In genomic region chr7:25750738-25751529, GRCh38 we compare ENCODE assay signal across 13 cellular contexts.
DNase-seq lines count a peak whose midpoint lies in the region; ATAC-seq and TF ChIP-seq lines count a peak whose summit lies in the region.
"Had no signal": no experiment of that assay in that cellular context is flagged by ENCODE, and none has a peak within 500 bp of the region (broad histone marks: within the 10 kb centered on the region; RNA-seq: fewer than 3 reads in every experiment).

No MANE protein-coding gene starts in this region.

- H3K9me3 ChIP-seq in fibroblast of lung (ENCODE audit: control insufficient read depth, insufficient read depth, low read depth, low read length), result no peaks in the 10 kb centered on the region
- H3K9me3 ChIP-seq in neuronal stem cell (replicated peaks in 1 of 2; ENCODE audit: control insufficient read depth in 2 of 2, insufficient read depth in 1 of 2, low read depth in 1 of 2, low read length in 2 of 2), result no peaks in the 10 kb centered on the region

- no peak overlapping the region for H3K23ac ChIP-seq in neuronal stem cell (ENCODE audit: low read depth, low read length, poor library complexity)

- no peaks in the 10 kb centered on the region for H3K36me3 ChIP-seq in fibroblast of lung (ENCODE audit: control insufficient read depth, insufficient read depth, low read length)
- no peaks in the 10 kb centered on the region for H3K36me3 ChIP-seq in neuronal stem cell (replicated peaks in 1 of 2; ENCODE audit: control insufficient read depth in 2 of 2, insufficient read depth in 2 of 2, low read length in 2 of 2)
- H3K36me3 ChIP-seq in urinary bladder (ENCODE audit: insufficient read depth), result no peaks in the 10 kb centered on the region

- no peak overlapping the region for H2AK5ac ChIP-seq in neuronal stem cell (ENCODE audit: low read depth, low read length)

- H2BK120ac ChIP-seq in neuronal stem cell (ENCODE audit: low read depth, low read length), result no peak overlapping the region

- H2BK5ac ChIP-seq in neuronal stem cell (ENCODE audit: low read length), result no peak overlapping the region

- WGBS in neuronal stem cell (ENCODE audit: extremely low coverage in 2 of 2, insufficient read length in 2 of 2, insufficient replicate concordance in 1 of 2), 2 donors, result no CpG with 5 or more reads among the region's 14 CpGs
- 44% methylated on average over 14 of the region's 14 CpGs for WGBS in urinary bladder

- no peak overlapping the region for H3K14ac ChIP-seq in neuronal stem cell (ENCODE audit: low read length)

- no peaks in the 10 kb centered on the region for H3K27me3 ChIP-seq in fibroblast of lung (ENCODE audit: control insufficient read depth, insufficient read depth, low read length)
- H3K27me3 ChIP-seq in neuronal stem cell (ENCODE audit: control insufficient read depth in 3 of 3, insufficient read depth in 3 of 3, low read depth in 1 of 3, low read length in 3 of 3), result no peaks in the 10 kb centered on the region

- no peaks in the 10 kb centered on the region for H3K79me1 ChIP-seq in neuronal stem cell (ENCODE audit: low read depth, low read length)

- peak overlapping the region in 3 of 4 experiments; percentile 4 to 27 (median 19) for H3K4me3 ChIP-seq in fibroblast of lung (replicated peaks in 1 of 4; ENCODE audit: control extremely low read depth in 1 of 4, insufficient read depth in 1 of 4, low read depth in 3 of 4, low read length in 4 of 4)
- H3K4me3 ChIP-seq in neuronal stem cell (ENCODE audit: low read length in 2 of 2), result no peak overlapping the region
- H3K4me3 ChIP-seq in urinary bladder (ENCODE audit: low read depth, low read length), result no peak overlapping the region

- TF ChIP-seq CTCF in fibroblast of lung (conservative IDR thresholded peaks at IDR 0.05 in 1 of 2, IDR thresholded peaks at IDR 0.05 in 1 of 2; ENCODE audit: low read depth in 1 of 2, low read length in 2 of 2), result no peak

- no peak overlapping the region for H2BK12ac ChIP-seq in neuronal stem cell (ENCODE audit: low read length)

- H2AFZ ChIP-seq in fibroblast of lung (ENCODE audit: low read length) (peak overlapping the region; percentile 91), neuronal stem cell (ENCODE audit: low read length) (peak overlapping the region; percentile 46)

- no peak overlapping the region for H4K91ac ChIP-seq in neuronal stem cell (ENCODE audit: low read depth, low read length, poor library complexity)

- no peak for ATAC-seq in GM21390 (IDR thresholded peaks at IDR 0.05; ENCODE audit: unreplicated experiment)
- ATAC-seq: activated CD4-positive, alpha-beta T cell treated with anti-CD3 and anti-CD28 coated beads for 36 hours had no signal

- H3K27ac ChIP-seq in fibroblast of lung (ENCODE audit: insufficient read depth, low read length) (no peak overlapping the region), neuronal stem cell (replicated peaks; ENCODE audit: low read length) (peak overlapping the region; percentile 94), urinary bladder (ENCODE audit: low read depth) (peak overlapping the region; percentile 42)
- H3K27ac ChIP-seq: 22Rv1 had no signal

- no peak overlapping the region for H3K9ac ChIP-seq in fibroblast of lung (ENCODE audit: insufficient read depth, low read length)
- no peak overlapping the region for H3K9ac ChIP-seq in neuronal stem cell (ENCODE audit: low read depth, low read length, poor library complexity)

- H3K79me2 ChIP-seq in fibroblast of lung (ENCODE audit: control insufficient read depth, insufficient read depth, low read length), result no peaks in the 10 kb centered on the region

- H2BK15ac ChIP-seq in neuronal stem cell (ENCODE audit: low read length), result no peak overlapping the region

- H3K4ac ChIP-seq in neuronal stem cell (ENCODE audit: low read length), result no peak overlapping the region

- peak; percentile 54 to 86 (median 57) for DNase-seq in NCI-H1417 (lab: John Stamatoyannopoulos, UW)
- DNase-seq in NCI-H1417 treated with DMSO at 0.1 percent for 48 hours (lab: John Stamatoyannopoulos, UW), result no peak
- DNase-seq in fibroblast of lung (ENCODE audit: low read depth in 2 of 2), result peak in 1 of 2 donors; percentile 11
- no peak for DNase-seq in neuronal stem cell (ENCODE audit: low spot score)
- no peak for DNase-seq in putamen (ENCODE audit: low spot score)
- DNase-seq in NOMO-1 (lab: John Stamatoyannopoulos, UW; ENCODE audit: unreplicated experiment in 2 of 2), result no peak
- DNase-seq: activated CD4-positive, alpha-beta T cell treated with anti-CD3 and anti-CD28 coated beads for 36 hours; Karpas-422; mammary epithelial cell; NCI-H446 treated with DMSO at 0.1 percent for 48 hours had no signal

- H4K20me1 ChIP-seq in fibroblast of lung (ENCODE audit: control insufficient read depth, extremely low read depth, insufficient read depth, low read length), result no peaks in the 10 kb centered on the region

- peak overlapping the region; percentile 66 for H3K4me2 ChIP-seq in fibroblast of lung (ENCODE audit: extremely low read depth, insufficient read depth, low read length)
- no peak overlapping the region for H3K4me2 ChIP-seq in neuronal stem cell (ENCODE audit: insufficient read depth, low read length, poor library complexity, severe bottlenecking)

- H4K8ac ChIP-seq in neuronal stem cell (ENCODE audit: low read depth, low read length), result no peak overlapping the region

- H3K18ac ChIP-seq in neuronal stem cell (ENCODE audit: low read length), result no peak overlapping the region

- peaks cover 2% of the 10 kb centered on the region for H3K4me1 ChIP-seq in fibroblast of lung (ENCODE audit: control insufficient read depth, extremely low read depth, insufficient read depth, low read length)
- peaks cover 37 to 39% of the 10 kb centered on the region in 2 donors for H3K4me1 ChIP-seq in neuronal stem cell (ENCODE audit: control insufficient read depth in 2 of 2, insufficient read depth in 1 of 2, low read depth in 1 of 2, low read length in 2 of 2)
- no peaks in the 10 kb centered on the region for H3K4me1 ChIP-seq in urinary bladder (ENCODE audit: insufficient read depth)

Comparison
In these comparisons a context has a peak if more than half of its experiments do, and no peak if none do; other contexts are left out.
1. DNase-seq: peak in NCI-H1417 (3 of 3); none in NCI-H1417 treated with DMSO at 0.1 percent for 48 hours (single experiment), neuronal stem cell (single experiment), putamen (single experiment) and NOMO-1 (0 of 2).
2. H3K4me3 ChIP-seq: peak in fibroblast of lung (3 of 4); none in neuronal stem cell (0 of 2) and urinary bladder (single experiment).